21 cellular contexts compared by ENCODE assay signal in the genomic region with DNA sequence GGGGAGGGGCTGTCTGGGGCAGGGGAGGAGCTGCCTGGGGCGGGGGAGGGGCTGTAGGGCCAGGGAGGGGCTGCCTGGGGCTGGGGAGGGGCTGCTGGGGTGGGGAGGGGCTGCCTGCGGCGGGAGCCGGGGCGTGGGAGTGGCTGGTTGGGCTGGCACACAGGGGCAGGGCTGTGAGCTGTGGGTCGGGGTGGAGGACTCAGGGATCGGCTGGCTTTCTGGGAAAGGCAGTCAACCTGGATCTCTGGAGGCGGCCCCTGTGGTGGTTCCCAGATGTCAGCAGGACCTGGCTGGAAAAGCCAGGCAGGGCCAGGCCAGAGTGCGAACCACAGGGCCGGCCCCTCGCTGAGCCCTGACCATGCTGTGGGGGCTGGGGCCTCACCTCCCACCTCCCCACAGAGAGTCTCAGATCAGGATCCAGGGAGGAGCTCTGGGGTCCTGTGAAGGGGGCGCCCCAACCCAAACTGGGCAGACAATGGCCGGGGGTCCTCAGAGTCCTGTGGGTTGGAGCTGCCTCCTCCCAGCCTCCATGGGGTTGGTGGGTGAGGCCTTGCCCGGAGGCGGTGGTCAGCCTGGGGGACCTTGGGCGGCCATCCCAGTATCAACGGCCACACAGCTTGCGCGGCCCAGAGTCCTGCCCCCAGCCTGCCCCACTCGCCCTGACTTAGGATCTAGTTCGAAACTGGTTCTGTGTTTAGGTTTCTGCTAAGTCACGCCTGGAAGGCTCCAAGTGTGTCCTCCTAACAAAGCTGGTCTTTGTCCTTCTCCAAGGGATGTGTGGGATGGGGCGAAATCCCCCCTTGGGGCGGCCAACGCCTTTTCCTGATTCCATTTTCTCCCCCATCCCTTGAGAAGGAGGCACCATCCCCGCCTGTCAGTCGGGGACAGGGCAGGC. TPM values are rescaled to one million over a fixed set of nuclear protein-coding genes. Genes with fewer than 3 reads are reported as not detected.
DNase-seq lines count a peak whose midpoint lies in the region; ATAC-seq and TF ChIP-seq lines count a peak whose summit lies in the region.
"Had no signal": no experiment of that assay in that cellular context is flagged by ENCODE, and none has a peak within 500 bp of the region (broad histone marks: within the 10 kb centered on the region; RNA-seq: fewer than 3 reads in every experiment).

No MANE protein-coding gene starts in this region.

- POLR2A ChIA-PET in SK-N-SH (lab: Yijun Ruan, JAX), result no interaction called here

- no peak overlapping the region for H3K9ac ChIP-seq in SK-N-SH
- H3K9ac ChIP-seq in NT2/D1 (ENCODE audit: insufficient read length, low read depth), result peak overlapping the region; percentile 57
- H3K9ac ChIP-seq: GM23248 had no signal

- no peaks in the 10 kb centered on the region for H4K20me1 ChIP-seq in SK-N-SH (ENCODE audit: insufficient read depth)

- CTCF ChIA-PET in SK-N-SH (lab: Yijun Ruan, JAX), result interaction anchor here (0.9 to 2.2 kb wide), 3 partner anchors 22 to 293 kb away, joined by 4 to 7 read pairs (median 7); no protein-coding TSS in a partner anchor

- H3K4me2 ChIP-seq in SK-N-SH, result no peak overlapping the region

- no peaks in the 10 kb centered on the region for H3K36me3 ChIP-seq in SK-N-SH (replicated peaks in 1 of 2; ENCODE audit: control insufficient read depth in 1 of 2, insufficient read depth in 2 of 2, low read length in 1 of 2)
- no peaks in the 10 kb centered on the region for H3K36me3 ChIP-seq in NT2/D1 (ENCODE audit: insufficient read depth, insufficient read length, low read length)

- no peak for TF ChIP-seq EP300 in SK-N-SH (IDR thresholded peaks at IDR 0.05; ENCODE audit: borderline replicate concordance in 1 of 2, low read depth in 1 of 2, low read length in 1 of 2)

- DNase-seq in SK-N-SH (peak; percentile 28), NT2/D1 (ENCODE audit: low read depth, low spot score) (no peak), right cardiac atrium (peak; percentile 12 to 59 (median 41)), posterior vena cava (ENCODE audit: low spot score) (peak; percentile 72), OCI-M1 (lab: John Stamatoyannopoulos, UW) (no peak), NOMO-1 treated with dmso at 0.1 percent for 144 hours (lab: John Stamatoyannopoulos, UW; ENCODE audit: unreplicated experiment) (no peak)
- DNase-seq in activated naive CD4-positive, alpha-beta T cell (lab: John Stamatoyannopoulos, UW), result no peak
- DNase-seq: activated CD4-positive, alpha-beta memory T cell treated with anti-CD3 and anti-CD28 coated beads, Interleukin-2, amount 10 ng/mL, durations not matched to agents 7 days and 5 days; activated gamma-delta T cell treated with Interleukin-2 at 50 U/mL for 16 hours; effector memory CD8-positive, alpha-beta T cell; foreskin fibroblast; GM23248; immature natural killer cell; naive thymus-derived CD4-positive, alpha-beta T cell; NCI-H2081; T1000 had no signal

- no peaks in the 10 kb centered on the region for H3F3A ChIP-seq in SK-N-SH (replicated peaks; ENCODE audit: insufficient read depth)

- 64% methylated on average over 8 of the region's 27 CpGs for WGBS in SK-N-SH (ENCODE audit: low lambda C conversion rate)
- 57% methylated on average over 27 of the region's 27 CpGs for WGBS in right cardiac atrium

- H3K9me3 ChIP-seq in SK-N-SH (no peaks in the 10 kb centered on the region), NT2/D1 (ENCODE audit: insufficient read depth, low read length) (no peaks in the 10 kb centered on the region), right cardiac atrium (ENCODE audit: control insufficient read depth, low read length) (no peaks in the 10 kb centered on the region)
- H3K9me3 ChIP-seq: body of pancreas had no signal

- no peaks in the 10 kb centered on the region for H3K4me1 ChIP-seq in SK-N-SH (ENCODE audit: control insufficient read depth in 1 of 2, insufficient read depth in 2 of 2, low read depth in 1 of 2, low read length in 1 of 2)
- peaks cover 32% of the 10 kb centered on the region for H3K4me1 ChIP-seq in NT2/D1 (ENCODE audit: insufficient read depth, insufficient read length)
- no peaks in the 10 kb centered on the region for H3K4me1 ChIP-seq in right cardiac atrium (ENCODE audit: control insufficient read depth, insufficient read depth, low read length)

- no peak for TF ChIP-seq CTCF in SK-N-SH (IDR thresholded peaks at IDR 0.05)

- H3K4me3 ChIP-seq in SK-N-SH (ENCODE audit: low read depth in 2 of 2, low read length in 1 of 2), result no peak overlapping the region
- no peak overlapping the region for H3K4me3 ChIP-seq in NT2/D1 (ENCODE audit: insufficient read length, low read depth)
- no peak overlapping the region for H3K4me3 ChIP-seq in right cardiac atrium (ENCODE audit: low read length)
- H3K4me3 ChIP-seq: body of pancreas, GM23248 had no signal

- H3K79me2 ChIP-seq in SK-N-SH (ENCODE audit: insufficient read depth), result no peaks in the 10 kb centered on the region

- H3K9me2 ChIP-seq in SK-N-SH, result no peaks in the 10 kb centered on the region

- intact Hi-C loops in right cardiac atrium (cut with DNase I), result no loop called here
- intact Hi-C loops in posterior vena cava (cut with DNase I), result no loop called here

- no peak overlapping the region for H2AFZ ChIP-seq in SK-N-SH (ENCODE audit: low read depth)
- H2AFZ ChIP-seq: GM23248 had no signal

- H3K27ac ChIP-seq in SK-N-SH (ENCODE audit: low read depth in 2 of 2, low read length in 1 of 2) (no peak overlapping the region), right cardiac atrium (ENCODE audit: low read length) (no peak overlapping the region)
- H3K27ac ChIP-seq: body of pancreas, GM23248, RWPE1 had no signal

- H3K27me3 ChIP-seq in SK-N-SH (ENCODE audit: insufficient read depth), result no peaks in the 10 kb centered on the region
- no peaks in the 10 kb centered on the region for H3K27me3 ChIP-seq in NT2/D1 (ENCODE audit: insufficient read depth, insufficient read length)
- H3K27me3 ChIP-seq in right cardiac atrium (ENCODE audit: control insufficient read depth, insufficient read depth), result no peaks in the 10 kb centered on the region

- TF ChIP-seq RAD21 in SK-N-SH (IDR thresholded peaks at IDR 0.05; ENCODE audit: low read length), result no peak

- ATAC-seq in SK-N-SH treated with all-trans-retinoic acid at 6 μM for 48 hours (no peak), right cardiac atrium (no peak)
- ATAC-seq: body of pancreas; effector memory CD8-positive, alpha-beta T cell; naive thymus-derived CD4-positive, alpha-beta T cell had no signal

TF ChIP-seq in SK-N-SH, 30 proteins besides CTCF, POLR2A, EP300 and RAD21 (continues in another document):
- TF ChIP-seq, protein P1, sequence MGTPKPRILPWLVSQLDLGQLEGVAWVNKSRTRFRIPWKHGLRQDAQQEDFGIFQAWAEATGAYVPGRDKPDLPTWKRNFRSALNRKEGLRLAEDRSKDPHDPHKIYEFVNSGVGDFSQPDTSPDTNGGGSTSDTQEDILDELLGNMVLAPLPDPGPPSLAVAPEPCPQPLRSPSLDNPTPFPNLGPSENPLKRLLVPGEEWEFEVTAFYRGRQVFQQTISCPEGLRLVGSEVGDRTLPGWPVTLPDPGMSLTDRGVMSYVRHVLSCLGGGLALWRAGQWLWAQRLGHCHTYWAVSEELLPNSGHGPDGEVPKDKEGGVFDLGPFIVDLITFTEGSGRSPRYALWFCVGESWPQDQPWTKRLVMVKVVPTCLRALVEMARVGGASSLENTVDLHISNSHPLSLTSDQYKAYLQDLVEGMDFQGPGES (IDR thresholded peaks at IDR 0.05; ENCODE audit: low read depth, low read length), result no peak
- TF ChIP-seq RCOR1 (IDR thresholded peaks at IDR 0.05; ENCODE audit: low read length) (no peak), RXRA (IDR thresholded peaks at IDR 0.05; ENCODE audit: borderline replicate concordance, low read depth) (no peak), SIN3A (IDR thresholded peaks at IDR 0.05; ENCODE audit: borderline replicate concordance, low read depth, low read length) (no peak)
- TF ChIP-seq, protein P2, sequence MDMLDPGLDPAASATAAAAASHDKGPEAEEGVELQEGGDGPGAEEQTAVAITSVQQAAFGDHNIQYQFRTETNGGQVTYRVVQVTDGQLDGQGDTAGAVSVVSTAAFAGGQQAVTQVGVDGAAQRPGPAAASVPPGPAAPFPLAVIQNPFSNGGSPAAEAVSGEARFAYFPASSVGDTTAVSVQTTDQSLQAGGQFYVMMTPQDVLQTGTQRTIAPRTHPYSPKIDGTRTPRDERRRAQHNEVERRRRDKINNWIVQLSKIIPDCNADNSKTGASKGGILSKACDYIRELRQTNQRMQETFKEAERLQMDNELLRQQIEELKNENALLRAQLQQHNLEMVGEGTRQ (IDR thresholded peaks at IDR 0.05; ENCODE audit: borderline replicate concordance, low read depth, low read length), result no peak

TF ChIP-seq in SK-N-SH treated with all-trans-retinoic acid at 6 μM for 48 hours, 23 proteins besides CTCF, POLR2A, EP300 and RAD21 (continues in another document):
- TF ChIP-seq, protein P3, sequence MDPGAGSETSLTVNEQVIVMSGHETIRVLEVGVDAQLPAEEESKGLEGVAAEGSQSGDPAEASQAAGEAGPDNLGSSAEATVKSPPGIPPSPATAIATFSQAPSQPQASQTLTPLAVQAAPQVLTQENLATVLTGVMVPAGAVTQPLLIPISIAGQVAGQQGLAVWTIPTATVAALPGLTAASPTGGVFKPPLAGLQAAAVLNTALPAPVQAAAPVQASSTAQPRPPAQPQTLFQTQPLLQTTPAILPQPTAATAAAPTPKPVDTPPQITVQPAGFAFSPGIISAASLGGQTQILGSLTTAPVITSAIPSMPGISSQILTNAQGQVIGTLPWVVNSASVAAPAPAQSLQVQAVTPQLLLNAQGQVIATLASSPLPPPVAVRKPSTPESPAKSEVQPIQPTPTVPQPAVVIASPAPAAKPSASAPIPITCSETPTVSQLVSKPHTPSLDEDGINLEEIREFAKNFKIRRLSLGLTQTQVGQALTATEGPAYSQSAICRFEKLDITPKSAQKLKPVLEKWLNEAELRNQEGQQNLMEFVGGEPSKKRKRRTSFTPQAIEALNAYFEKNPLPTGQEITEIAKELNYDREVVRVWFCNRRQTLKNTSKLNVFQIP (CRISPR knock-in tag; IDR thresholded peaks at IDR 0.05; ENCODE audit: borderline replicate concordance, low read depth), result no peak
- no peak for TF ChIP-seq OSR1 (CRISPR knock-in tag; IDR thresholded peaks at IDR 0.05)

RNA-seq across cellular contexts. Expression of a gene that starts 1.9 kb away (rescaled TPM):
- not detected in 2 replicates for polyA plus RNA-seq in SK-N-SH (2012; rRNA removed)
- polyA plus RNA-seq in SK-N-SH (2012; cell fraction: cytosol; rRNA removed), result not detected in 2 replicates
- not detected in 2 replicates for polyA plus RNA-seq in SK-N-SH (2012; cell fraction: nucleus; rRNA removed)
- total RNA-seq in right cardiac atrium, result not detected
- polyA plus RNA-seq in right cardiac atrium, result under 0.01 TPM
- under 1 TPM in 1 of 2 donors, not detected in 1; 0.69 TPM for total RNA-seq in posterior vena cava
- total RNA-seq: A172; activated CD4-positive, alpha-beta memory T cell treated with anti-CD3 and anti-CD28 coated beads, Interleukin-2, amount 10 ng/mL, durations not matched to agents 7 days and 5 days; CD8-positive, alpha-beta memory T cell; GM23248; naive thymus-derived CD4-positive, alpha-beta T cell had no signal
- polyA plus RNA-seq: CD8-positive, alpha-beta memory T cell; GM23248; immature natural killer cell; naive thymus-derived CD4-positive, alpha-beta T cell had no signal

Comparison
In these comparisons a context has a peak if more than half of its experiments do, and no peak if none do; other contexts are left out.
1. DNase-seq: peak in SK-N-SH (single experiment), right cardiac atrium (3 of 3) and posterior vena cava (single experiment); none in NT2/D1 (single experiment), OCI-M1 (single experiment), NOMO-1 treated with dmso at 0.1 percent for 144 hours (single experiment) and activated naive CD4-positive, alpha-beta T cell (0 of 4).